Comparison of ENCODE assay signal across 1 cellular context in the genomic region with DNA sequence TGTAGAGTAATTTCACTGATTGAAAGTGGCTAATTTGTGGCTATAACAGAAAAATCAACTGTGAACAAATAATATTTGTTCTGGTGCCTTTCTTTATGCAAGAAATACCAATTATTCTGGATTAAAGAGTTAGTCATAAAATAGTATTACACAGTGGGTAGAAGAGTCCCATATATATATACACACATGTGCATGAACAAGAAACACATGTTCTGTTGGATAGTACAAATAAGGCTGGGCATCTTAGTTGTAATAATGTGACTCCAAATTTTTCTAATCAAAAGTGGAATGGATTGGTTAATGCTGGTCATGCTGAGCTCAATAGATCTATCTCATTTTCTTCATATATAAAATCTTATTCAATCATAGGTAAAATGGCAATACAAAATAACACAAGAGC.
TF ChIP-seq lines count a peak whose summit lies in the region.

No MANE protein-coding gene starts in this region.

TF ChIP-seq in IMR-90, 13 proteins besides CTCF, POLR2A, EP300 and RAD21:
- TF ChIP-seq, protein P1, sequence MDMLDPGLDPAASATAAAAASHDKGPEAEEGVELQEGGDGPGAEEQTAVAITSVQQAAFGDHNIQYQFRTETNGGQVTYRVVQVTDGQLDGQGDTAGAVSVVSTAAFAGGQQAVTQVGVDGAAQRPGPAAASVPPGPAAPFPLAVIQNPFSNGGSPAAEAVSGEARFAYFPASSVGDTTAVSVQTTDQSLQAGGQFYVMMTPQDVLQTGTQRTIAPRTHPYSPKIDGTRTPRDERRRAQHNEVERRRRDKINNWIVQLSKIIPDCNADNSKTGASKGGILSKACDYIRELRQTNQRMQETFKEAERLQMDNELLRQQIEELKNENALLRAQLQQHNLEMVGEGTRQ (IDR thresholded peaks at IDR 0.05; ENCODE audit: low read depth, low read length) = no peak
- TF ChIP-seq NFE2L2 (IDR thresholded peaks at IDR 0.05; ENCODE audit: low read depth, low read length) = no peak
- TF ChIP-seq RCOR1 (IDR thresholded peaks at IDR 0.05; ENCODE audit: insufficient replicate concordance, low read length) = no peak
- TF ChIP-seq FOS (IDR thresholded peaks at IDR 0.05; ENCODE audit: low read depth, low read length) = no peak
- TF ChIP-seq SMC3 (IDR thresholded peaks at IDR 0.05; ENCODE audit: low read depth, low read length) = no peak
- no peak for TF ChIP-seq CEBPB (IDR thresholded peaks at IDR 0.05; ENCODE audit: low read depth, low read length)
- no peak for TF ChIP-seq MAZ (IDR thresholded peaks at IDR 0.05; ENCODE audit: borderline replicate concordance, low read depth, low read length)
- no peak for TF ChIP-seq MAFK (IDR thresholded peaks at IDR 0.05; ENCODE audit: low read depth, low read length)
- TF ChIP-seq, protein P2, sequence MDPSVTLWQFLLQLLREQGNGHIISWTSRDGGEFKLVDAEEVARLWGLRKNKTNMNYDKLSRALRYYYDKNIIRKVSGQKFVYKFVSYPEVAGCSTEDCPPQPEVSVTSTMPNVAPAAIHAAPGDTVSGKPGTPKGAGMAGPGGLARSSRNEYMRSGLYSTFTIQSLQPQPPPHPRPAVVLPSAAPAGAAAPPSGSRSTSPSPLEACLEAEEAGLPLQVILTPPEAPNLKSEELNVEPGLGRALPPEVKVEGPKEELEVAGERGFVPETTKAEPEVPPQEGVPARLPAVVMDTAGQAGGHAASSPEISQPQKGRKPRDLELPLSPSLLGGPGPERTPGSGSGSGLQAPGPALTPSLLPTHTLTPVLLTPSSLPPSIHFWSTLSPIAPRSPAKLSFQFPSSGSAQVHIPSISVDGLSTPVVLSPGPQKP (IDR thresholded peaks at IDR 0.05; ENCODE audit: borderline replicate concordance, low read depth, low read length) = no peak
- no peak for TF ChIP-seq RFX5 (IDR thresholded peaks at IDR 0.05; ENCODE audit: low read depth, low read length)
- no peak for TF ChIP-seq CHD1 (IDR thresholded peaks at IDR 0.05; ENCODE audit: low read depth, low read length)
- no peak for TF ChIP-seq MXI1 (IDR thresholded peaks at IDR 0.05; ENCODE audit: borderline replicate concordance, low read depth, low read length)
- TF ChIP-seq BHLHE40 (IDR thresholded peaks at IDR 0.05; ENCODE audit: low read depth, low read length) = no peak
